ENCODE assay signal across 7 cellular contexts in genomic region chr20:62873681-62874031, GRCh38. TPM values are rescaled to one million over a fixed set of nuclear protein-coding genes. Genes with fewer than 3 reads are reported as not detected.
DNase-seq lines count a peak whose midpoint lies in the region; ATAC-seq and TF ChIP-seq lines count a peak whose summit lies in the region.
"Not testable (repeated sequence)": the region's sequence is repeated elsewhere in the genome, so short reads cannot be mapped to it uniquely, and the experiment has no call there.

No MANE protein-coding gene starts in this region.

- intact Hi-C loops in OCI-LY7 (cut with micrococcal nuclease; ENCODE audit: unreplicated experiment): not testable (repeated sequence)
- intact Hi-C loops in colonic mucosa (cut with DNase I) (loop anchor here (2.0 kb wide), 1 partner anchor 135 kb away; no protein-coding TSS in a partner anchor), psoas muscle (cut with DNase I) (loop anchor here (2.0 to 5.0 kb wide), 2 partner anchors 134 to 135 kb away; partner anchors contain the start of gene BHLHE23 (in 1 of the 2))

- CTCF ChIA-PET in OCI-LY7 (lab: Charles Lee; ENCODE audit: unreplicated experiment): interaction anchor here (0.6 kb wide), 1 partner anchor 51 kb away, joined by 5 read pairs; no protein-coding TSS in a partner anchor

- not testable (repeated sequence) for H4K20me1 ChIP-seq in Loucy (ENCODE audit: insufficient read depth, low read length, poor library complexity, severe bottlenecking); OCI-LY7 (ENCODE audit: insufficient read depth, low read length)

- in situ Hi-C loops in G401 (cut with HindIII; ENCODE audit: low sequenced_read_pairs): not testable (repeated sequence)

- H3K4me1 ChIP-seq in Loucy (ENCODE audit: insufficient read depth, low read length, poor library complexity, severe bottlenecking) (peaks cover 11% of the 10 kb centered on the region), psoas muscle (peaks cover 16% of the 10 kb centered on the region)
- not testable (repeated sequence) for H3K4me1 ChIP-seq in OCI-LY7 (ENCODE audit: insufficient read depth, low read length, poor library complexity, severe bottlenecking); colonic mucosa

- H3K9me2 ChIP-seq in Loucy (replicated peaks; ENCODE audit: low read depth, low read length); OCI-LY7 (ENCODE audit: insufficient read depth, low read length): not testable (repeated sequence)

- ATAC-seq in psoas muscle: not testable (repeated sequence)

- 3 to 6% (median 4%) methylated on average over 14 to 15 of the region's 15 CpGs for WGBS in psoas muscle, 3 donors

- TF ChIP-seq CTCF in Loucy (conservative IDR thresholded peaks at IDR 0.05; ENCODE audit: low read length) (peak; percentile 54), OCI-LY7 (conservative IDR thresholded peaks at IDR 0.05; ENCODE audit: low read length) (peak; percentile 66), colonic mucosa (IDR thresholded peaks at IDR 0.05) (peak; percentile 38), psoas muscle (IDR thresholded peaks at IDR 0.05) (peak; percentile 61)

- POLR2A ChIA-PET in OCI-LY7 (lab: Charles Lee): not testable (repeated sequence)

- not testable (repeated sequence) for H3K36me3 ChIP-seq in Loucy (ENCODE audit: insufficient read depth, low read length); OCI-LY7 (ENCODE audit: insufficient read depth, low read length); colonic mucosa; psoas muscle (ENCODE audit: insufficient read depth in 1 of 2, low read depth in 1 of 2)

- peak overlapping the region; percentile 60 for H3K4me3 ChIP-seq in Loucy (ENCODE audit: low read length, poor library complexity, severe bottlenecking)
- not testable (repeated sequence) for H3K4me3 ChIP-seq in OCI-LY7 (ENCODE audit: low read depth, low read length, poor library complexity, severe bottlenecking); colonic mucosa; psoas muscle

- H3K9ac ChIP-seq in Loucy (ENCODE audit: low read depth, low read length, poor library complexity, severe bottlenecking): peak overlapping the region; percentile 39
- not testable (repeated sequence) for H3K9ac ChIP-seq in colonic mucosa (ENCODE audit: low read depth in 2 of 2, low read length in 2 of 2)

- not testable (repeated sequence) for BruUV-seq in OCI-LY7 (replicated peaks; lab: Mats Ljungman, UMichigan)

- not testable (repeated sequence) for H3K27ac ChIP-seq in OCI-LY7 (ENCODE audit: low read depth, low read length, poor library complexity, severe bottlenecking); colonic mucosa; psoas muscle

- DNase-seq in G401 (ENCODE audit: low spot score) (peak; percentile 86), OCI-LY7 (ENCODE audit: low spot score) (peak; percentile 30), colonic mucosa (peak; percentile 66), islet precursor cell (peak; percentile 89), psoas muscle (peak; percentile 77 to 86)
- DNase-seq in activated CD4-positive, alpha-beta T cell treated with anti-CD3 and anti-CD28 coated beads, Interleukin-2, amount 50 U/mL, for 48 hours: peak; percentile 51 to 64

- H3K79me2 ChIP-seq in Loucy (ENCODE audit: insufficient read depth, low read length); OCI-LY7 (ENCODE audit: insufficient read depth, low read depth, low read length): not testable (repeated sequence)

- H3K9me3 ChIP-seq in Loucy (ENCODE audit: insufficient read depth, low read depth, low read length); OCI-LY7 (ENCODE audit: low read length); colonic mucosa; psoas muscle: not testable (repeated sequence)

- peak overlapping the region; percentile 55 for H2AFZ ChIP-seq in Loucy (ENCODE audit: low read length)
- H2AFZ ChIP-seq in OCI-LY7 (ENCODE audit: low read length): not testable (repeated sequence)

- H3K27me3 ChIP-seq in Loucy (ENCODE audit: insufficient read depth, low read length, poor library complexity, severe bottlenecking); colonic mucosa; psoas muscle (ENCODE audit: insufficient read depth in 3 of 3, low read length in 2 of 3): not testable (repeated sequence)

- not testable (repeated sequence) for H3F3A ChIP-seq in Loucy (ENCODE audit: low read depth)

- peak overlapping the region; percentile 46 for H3K4me2 ChIP-seq in Loucy (ENCODE audit: low read depth, low read length, poor library complexity, severe bottlenecking)
- not testable (repeated sequence) for H3K4me2 ChIP-seq in OCI-LY7 (ENCODE audit: low read length)

RNA-seq across cellular contexts. Expression of gene TCFL5, which starts 12.0 kb away (rescaled TPM):
- total RNA-seq in G401 (2014; rRNA removed; shearing (Covaris generic)): 23.0 and 24.2 TPM in 2 replicates
- total RNA-seq in OCI-LY7 (2014; rRNA removed; shearing (Covaris generic)): 9.5 and 10.0 TPM in 2 replicates
- total RNA-seq in OCI-LY7 (2022): 8.7 and 9.2 TPM in 2 replicates
- total RNA-seq in colonic mucosa: 1 to 10 TPM; 6.2 to 7.3 TPM
- 1 to 10 TPM; 3.6 to 5.2 (median 4.1) TPM for total RNA-seq in psoas muscle
- 1 to 10 TPM; 2.3 to 4.3 (median 2.8) TPM for polyA plus RNA-seq in psoas muscle

RNA-seq across cellular contexts. Expression of gene DIDO1, which starts 52.6 kb away (rescaled TPM):
- total RNA-seq in G401 (2014; rRNA removed; shearing (Covaris generic)): 24.3 and 36.5 TPM in 2 replicates
- total RNA-seq in OCI-LY7 (2014; rRNA removed; shearing (Covaris generic)): 65.1 and 69.2 TPM in 2 replicates
- total RNA-seq in OCI-LY7 (2022) (70.6 and 79.0 TPM in 2 replicates), colonic mucosa (10 to 100 TPM; 41.4 to 50.4 TPM), psoas muscle (10 to 100 TPM; 23.0 to 32.4 (median 27.9) TPM)
- 10 to 100 TPM in 2 of 3 donors, 1 to 10 TPM in 1; 10.0 to 23.9 (median 12.7) TPM for polyA plus RNA-seq in psoas muscle

RNA-seq across cellular contexts. Expression of gene COL9A3, which starts 56.8 kb away (rescaled TPM):
- total RNA-seq in G401 (2014; rRNA removed; shearing (Covaris generic)): 8.6 TPM in 2 replicates
- 1.0 and 1.7 TPM in 2 replicates for total RNA-seq in OCI-LY7 (2014; rRNA removed; shearing (Covaris generic))
- total RNA-seq in OCI-LY7 (2022): 5.2 and 6.1 TPM in 2 replicates
- 1 to 10 TPM; 2.7 to 3.6 TPM for total RNA-seq in colonic mucosa
- under 1 TPM in 3 of 4 donors, not detected in 1; 0.27 to 0.67 (median 0.40) TPM for total RNA-seq in psoas muscle
- polyA plus RNA-seq in psoas muscle: under 1 TPM; 0.51 to 0.86 (median 0.67) TPM

Comparison
In these comparisons a context has a peak if more than half of its experiments do, and no peak if none do; other contexts are left out.
1. DNase-seq: peak in every context shown above with its lines; median percentile 89 in islet precursor cell; 86 in G401; 82 in psoas muscle; 66 in colonic mucosa; 58 in activated CD4-positive, alpha-beta T cell treated with anti-CD3 and anti-CD28 coated beads, Interleukin-2, amount 50 U/mL, for 48 hours; 30 in OCI-LY7.